Comparison of ENCODE assay signal across 8 cellular contexts in genomic region chr3:129161860-129162271, GRCh38. TPM values are rescaled to one million over a fixed set of nuclear protein-coding genes. Genes with fewer than 3 reads are reported as not detected.
DNase-seq lines count a peak whose midpoint lies in the region; ATAC-seq and TF ChIP-seq lines count a peak whose summit lies in the region.

No MANE protein-coding gene starts in this region.

- peaks cover 11% of the 10 kb centered on the region for H3K36me3 ChIP-seq in CD4-positive, alpha-beta memory T cell (ENCODE audit: insufficient read depth, low read length)
- peaks cover 0 to 31% (median 22%) of the 10 kb centered on the region in 4 donors for H3K36me3 ChIP-seq in right lobe of liver

- intact Hi-C loops in CD4-positive, alpha-beta memory T cell (cut with micrococcal nuclease): loop anchor here (1.0 kb wide), 7 partner anchors 22 to 545 kb away; partner anchors contain the start of genes COPG1 and HMCES
- intact Hi-C loops in right lobe of liver (cut with DNase I): no loop called here

- H3K4me1 ChIP-seq in CD4-positive, alpha-beta memory T cell (ENCODE audit: insufficient read depth, low read length): peaks cover 23% of the 10 kb centered on the region
- H3K4me1 ChIP-seq in right lobe of liver: peaks cover 0 to 18% (median 0%) of the 10 kb centered on the region in 4 donors

- in situ Hi-C loops in SK-MEL-5 (cut with HindIII; ENCODE audit: low pct_unique_long_range_greater_than_20kb, low sequenced_read_pairs): no loop called here

- H3K9me3 ChIP-seq in CD4-positive, alpha-beta memory T cell (ENCODE audit: control insufficient read depth in 1 of 2, low read length in 2 of 2): no peaks in the 10 kb centered on the region
- H3K9me3 ChIP-seq in right lobe of liver: no peaks in the 10 kb centered on the region

- no peak for TF ChIP-seq POLR2A in right lobe of liver (IDR thresholded peaks at IDR 0.05)

- ATAC-seq in right lobe of liver (peak; percentile 6 to 29 (median 16)), HG03045 (IDR thresholded peaks at IDR 0.05; ENCODE audit: unreplicated experiment) (no peak)

- CTCF ChIA-PET in CD4-positive, alpha-beta memory T cell (lab: Charles Lee; ENCODE audit: partially characterized antibody): interaction anchor here (0.6 to 2.8 kb wide), 19 partner anchors 9 to 1013 kb away, joined by 3 to 18 read pairs (median 5); partner anchors contain the start of gene RAB43

- peak overlapping the region; percentile 97 for H3K27ac ChIP-seq in CD4-positive, alpha-beta memory T cell (ENCODE audit: low read depth, low read length)
- H3K27ac ChIP-seq in right lobe of liver (peak overlapping the region; percentile 88 to 96 (median 92)), substantia nigra (ENCODE audit: low read depth, low read length, poor library complexity, severe bottlenecking) (peak overlapping the region; percentile 99)

- peaks cover 25 to 63% (median 37%) of the 10 kb centered on the region in 4 donors for H3K4me1 Mint-ChIP-seq in CD4-positive, alpha-beta memory T cell
- peaks cover 31% of the 10 kb centered on the region for H3K4me1 Mint-ChIP-seq in chondrocyte (ENCODE audit: low read depth)

- H3K27me3 ChIP-seq in CD4-positive, alpha-beta memory T cell (ENCODE audit: insufficient read depth, low read length): no peaks in the 10 kb centered on the region
- no peaks in the 10 kb centered on the region for H3K27me3 ChIP-seq in right lobe of liver

- 0% methylated on average over 7 of the region's 12 CpGs for WGBS in right lobe of liver (ENCODE audit: insufficient coverage, low coverage, low lambda C conversion rate, missing lambda C conversion rate)

- peaks cover 0 to 9% (median 0%) of the 10 kb centered on the region in 8 donors for H3K9me3 Mint-ChIP-seq in CD4-positive, alpha-beta memory T cell
- no peaks in the 10 kb centered on the region for H3K9me3 Mint-ChIP-seq in chondrocyte (ENCODE audit: low read depth)

- H3K27ac Mint-ChIP-seq in CD4-positive, alpha-beta memory T cell: peak overlapping the region; percentile 98 to 100 (median 99)
- H3K27ac Mint-ChIP-seq in chondrocyte (ENCODE audit: unreplicated experiment): peak overlapping the region; percentile 98

- peaks cover 7 to 45% of the 10 kb centered on the region in 2 donors for H3K36me3 Mint-ChIP-seq in CD4-positive, alpha-beta memory T cell
- H3K36me3 Mint-ChIP-seq in chondrocyte (ENCODE audit: low read depth): peaks cover 9% of the 10 kb centered on the region

- DNase-seq in CD4-positive, alpha-beta memory T cell: peak in 2 of 5 donors; percentile 13 to 56
- peak; percentile 16 for DNase-seq in H4 (ENCODE audit: low spot score)
- peak; percentile 42 for DNase-seq in SK-MEL-5 (ENCODE audit: low read depth, low spot score)
- no peak for DNase-seq in chondrocyte (ENCODE audit: low spot score)
- DNase-seq in right lobe of liver: peak in 1 of 3 donors; percentile 42
- no peak for DNase-seq in substantia nigra (lab: John Stamatoyannopoulos, UW)
- DNase-seq in T1000 (lab: John Stamatoyannopoulos, UW): no peak

- TF ChIP-seq CTCF in chondrocyte (IDR thresholded peaks at IDR 0.05) (peak; percentile 71), right lobe of liver (IDR thresholded peaks at IDR 0.05) (no peak)

- H3K4me3 Mint-ChIP-seq in CD4-positive, alpha-beta memory T cell: peak overlapping the region; percentile 96 to 100 (median 97)
- peak overlapping the region; percentile 89 for H3K4me3 Mint-ChIP-seq in chondrocyte (ENCODE audit: unreplicated experiment)

- H3K27me3 Mint-ChIP-seq in CD4-positive, alpha-beta memory T cell: no peaks in the 10 kb centered on the region
- no peaks in the 10 kb centered on the region for H3K27me3 Mint-ChIP-seq in chondrocyte (ENCODE audit: low read depth)

- POLR2A ChIA-PET in CD4-positive, alpha-beta memory T cell (lab: Charles Lee; ENCODE audit: partially characterized antibody): interaction anchor here (0.6 to 3.0 kb wide), 21 partner anchors 10 to 512 kb away, joined by 3 to 22 read pairs (median 5); partner anchors contain the start of genes HMCES and RPN1

- H3K4me3 ChIP-seq in CD4-positive, alpha-beta memory T cell (ENCODE audit: low read length in 2 of 2): peak overlapping the region; percentile 75 to 94
- peak overlapping the region; percentile 67 to 80 (median 79) for H3K4me3 ChIP-seq in right lobe of liver

RNA-seq across cellular contexts. Expression of gene ISY1, which starts 1.0 kb away (rescaled TPM):
- 10 to 100 TPM; 29.5 to 34.3 TPM for total RNA-seq in CD4-positive, alpha-beta memory T cell
- 100 to 1,000 TPM in 1 of 2 donors, 10 to 100 TPM in 1; 98.7 to 104 TPM for polyA plus RNA-seq in CD4-positive, alpha-beta memory T cell
- total RNA-seq in H4 (2014; rRNA removed; shearing (Covaris generic)): 51.2 and 54.9 TPM in 2 replicates
- total RNA-seq in SK-MEL-5 (2014; rRNA removed; shearing (Covaris generic)): 34.9 and 36.3 TPM in 2 replicates
- 19.2 and 22.6 TPM in 2 replicates for polyA plus RNA-seq in SK-MEL-5 (2015; cell fraction: cytosol; rRNA removed)
- polyA plus RNA-seq in SK-MEL-5 (2015; cell fraction: nucleus; rRNA removed): 4.7 and 11.1 TPM in 2 replicates
- 31.3 to 44.7 TPM (median 31.9 TPM) in 3 replicates for total RNA-seq in chondrocyte
- total RNA-seq in right lobe of liver: 10 to 100 TPM in 2 of 6 experiments, 1 to 10 TPM in 4; 2.8 to 10.8 (median 8.9) TPM

RNA-seq across cellular contexts. Expression of gene CNBP, which starts 21.8 kb away (rescaled TPM):
- 100 to 1,000 TPM; 369 to 400 TPM for total RNA-seq in CD4-positive, alpha-beta memory T cell
- 1,000 to 10,000 TPM in 1 of 2 donors, 100 to 1,000 TPM in 1; 938 to 1,608 TPM for polyA plus RNA-seq in CD4-positive, alpha-beta memory T cell
- total RNA-seq in H4 (2014; rRNA removed; shearing (Covaris generic)): 336 and 394 TPM in 2 replicates
- total RNA-seq in SK-MEL-5 (2014; rRNA removed; shearing (Covaris generic)): 396 and 418 TPM in 2 replicates
- polyA plus RNA-seq in SK-MEL-5 (2015; cell fraction: cytosol; rRNA removed): 343 and 344 TPM in 2 replicates
- 182 and 199 TPM in 2 replicates for polyA plus RNA-seq in SK-MEL-5 (2015; cell fraction: nucleus; rRNA removed)
- total RNA-seq in chondrocyte: 130 to 158 TPM (median 138 TPM) in 3 replicates
- 100 to 1,000 TPM; 164 to 222 (median 215) TPM for total RNA-seq in right lobe of liver

RNA-seq across cellular contexts. Expression of gene RAB43, which starts 40.3 kb away (rescaled TPM):
- total RNA-seq in CD4-positive, alpha-beta memory T cell: 10 to 100 TPM; 64.5 to 68.4 TPM
- polyA plus RNA-seq in CD4-positive, alpha-beta memory T cell: 10 to 100 TPM; 11.3 to 16.2 TPM
- 13.0 and 15.9 TPM in 2 replicates for total RNA-seq in H4 (2014; rRNA removed; shearing (Covaris generic))
- total RNA-seq in SK-MEL-5 (2014; rRNA removed; shearing (Covaris generic)): 12.7 and 13.9 TPM in 2 replicates
- polyA plus RNA-seq in SK-MEL-5 (2015; cell fraction: cytosol; rRNA removed): 13.3 and 19.2 TPM in 2 replicates
- polyA plus RNA-seq in SK-MEL-5 (2015; cell fraction: nucleus; rRNA removed): 10.7 and 14.5 TPM in 2 replicates
- total RNA-seq in chondrocyte (19.1 to 29.7 TPM (median 26.3 TPM) in 3 replicates), right lobe of liver (10 to 100 TPM; 21.8 to 67.2 (median 38.5) TPM)

Comparison
In these comparisons a context has a peak if more than half of its experiments do, and no peak if none do; other contexts are left out.
1. DNase-seq: peak in H4 (single experiment) and SK-MEL-5 (single experiment); none in chondrocyte (single experiment), substantia nigra (0 of 49) and T1000 (single experiment).
2. Peak in every context shown above with its lines, with median percentiles within 50 percentile points of each other: H3K27ac ChIP-seq.